In genomic region chr21:24163539-24163938, GRCh38 we compare ENCODE assay signal across 29 cellular contexts.
"Had no signal": no experiment of that assay in that cellular context is flagged by ENCODE, and none has a peak within 500 bp of the region (broad histone marks: within the 10 kb centered on the region; RNA-seq: fewer than 3 reads in every experiment).

No MANE protein-coding gene starts in this region.

- ATAC-seq: effector memory CD8-positive, alpha-beta T cell; heart right ventricle; left lung; lower lobe of right lung; natural killer cell; psoas muscle; stimulated activated memory B cell treated with anti-CD40 and anti-IgM and Interleukin-4, amounts not matched to agents 10 μg/mL and 1 μg/mL and 100 μg/mL, for 72 hours; stimulated activated naive CD8-positive, alpha-beta T cell treated with anti-CD3 and anti-CD28 coated beads, Interleukin-15, amount 100 ng/mL, for 72 hours had no signal

- H3K4me3 ChIP-seq: ascending aorta, coronary artery, heart right ventricle, left lung, lower lobe of right lung, neural progenitor cell, psoas muscle, sigmoid colon, uterus had no signal

- H3K4me1 ChIP-seq: ascending aorta, heart right ventricle, left lung, lower lobe of right lung, neural progenitor cell, parathyroid adenoma, psoas muscle, sigmoid colon, uterus had no signal

- H3K27me3 ChIP-seq: ascending aorta, brain microvascular endothelial cell, heart right ventricle, left lung, neural progenitor cell, sigmoid colon, uterus had no signal

- DNase-seq: activated CD4-positive, alpha-beta memory T cell treated with anti-CD3 and anti-CD28 coated beads for 36 hours; activated CD4-positive, alpha-beta T cell treated with anti-CD3 and anti-CD28 coated beads, Interleukin-2, amount 10 ng/mL, durations not matched to agents 24 days and 14 days; activated CD4-positive, CD25-positive, alpha-beta regulatory T cell treated with anti-CD3 and anti-CD28 coated beads, Interleukin-2, amount 50 U/mL, for 72 hours; activated CD8-positive, alpha-beta memory T cell treated with anti-CD3 and anti-CD28 coated beads, Interleukin-2, amount 50 U/mL, for 4 hours; activated effector memory CD4-positive, alpha-beta T cell treated with anti-CD3 and anti-CD28 coated beads, Interleukin-2, amount 50 U/mL, for 16 hours; activated naive CD4-positive, alpha-beta T cell treated with anti-CD3 and anti-CD28 coated beads for 36 hours; activated naive CD8-positive, alpha-beta T cell treated with anti-CD3 and anti-CD28 coated beads, Interleukin-2, amount 10 ng/mL, durations not matched to agents 7 days and 5 days; activated T-cell treated with anti-CD3 and anti-CD28 coated beads, Interleukin-2, amount 50 U/mL, for 1 hour; brain microvascular endothelial cell; effector memory CD8-positive, alpha-beta T cell; foreskin fibroblast; heart right ventricle; left lung; lower lobe of right lung; natural killer cell; occipital lobe; psoas muscle; sigmoid colon; small intestine; stimulated activated CD4-positive, alpha-beta T cell treated with anti-CD3 and anti-CD28 coated beads, Interleukin-4, amount 100 ng/mL, for 4 hours; stimulated activated CD8-positive, alpha-beta memory T cell treated with anti-CD3 and anti-CD28 coated beads, Interleukin-4, amount 100 ng/mL, for 48 hours; stimulated activated naive CD8-positive, alpha-beta T cell treated with anti-CD3 and anti-CD28 coated beads, Interleukin-15, amount 100 ng/mL, for 72 hours; substantia nigra; uterus had no signal

- H3K27ac ChIP-seq: ascending aorta, brain microvascular endothelial cell, coronary artery, heart right ventricle, left lung, lower lobe of right lung, neural progenitor cell, parathyroid adenoma, psoas muscle, sigmoid colon, uterus had no signal

- H3K36me3 ChIP-seq: ascending aorta, brain microvascular endothelial cell, heart right ventricle, left lung, lower lobe of right lung, neural progenitor cell, sigmoid colon, uterus had no signal

- H3K9me3 ChIP-seq: ascending aorta, lower lobe of right lung, psoas muscle, uterus had no signal
